17 cellular contexts compared by ENCODE assay signal in the genomic region with DNA sequence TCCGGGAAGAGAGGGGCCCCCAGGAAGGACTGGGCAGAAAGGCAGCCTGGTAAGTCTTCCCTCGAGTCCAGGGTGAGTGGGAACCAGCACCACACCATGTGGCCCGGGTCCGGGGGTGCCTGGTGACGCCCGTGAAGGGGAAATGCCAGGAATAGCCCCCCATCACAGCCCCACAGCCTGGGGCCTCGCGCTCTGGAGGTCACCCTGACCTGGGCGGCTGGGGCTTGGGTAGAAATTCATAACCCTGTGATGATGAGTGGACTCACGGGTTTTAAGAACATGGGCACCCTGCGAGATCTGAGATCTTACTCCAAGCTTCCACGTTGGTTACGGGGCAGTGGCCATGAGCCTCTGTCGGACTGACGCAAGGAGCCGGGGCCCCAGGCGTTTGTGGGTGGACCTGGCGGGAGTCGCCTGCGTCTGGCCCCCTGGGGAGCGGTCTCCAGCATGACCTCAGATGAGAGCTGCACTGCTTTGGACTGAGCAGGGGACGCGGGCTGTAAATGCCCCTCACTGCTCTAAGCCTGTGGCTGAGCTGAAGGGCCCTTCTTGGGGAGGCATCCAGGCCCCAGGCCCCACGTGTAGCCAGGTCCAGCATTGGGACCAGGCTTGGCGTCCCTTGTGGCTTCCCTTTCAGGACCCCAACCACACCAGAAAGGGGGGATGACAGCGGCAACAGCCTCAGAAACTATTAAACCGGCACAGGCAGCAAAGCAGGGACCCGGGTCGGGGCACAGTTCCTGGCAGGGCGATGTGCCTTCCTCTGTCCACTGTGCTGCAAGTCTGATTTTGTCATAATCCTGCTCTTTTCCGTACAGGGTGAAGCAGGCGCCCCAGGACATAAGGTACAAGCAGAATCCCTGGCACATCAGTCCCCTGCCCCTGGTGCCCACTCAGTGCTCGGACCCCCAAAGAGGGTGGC.
DNase-seq lines count a peak whose midpoint lies in the region; ATAC-seq, FAIRE-seq and TF ChIP-seq lines count a peak whose summit lies in the region.
"Had no signal": no experiment of that assay in that cellular context is flagged by ENCODE, and none has a peak within 500 bp of the region (broad histone marks: within the 10 kb centered on the region; RNA-seq: fewer than 3 reads in every experiment).

No MANE protein-coding gene starts in this region.

- no peaks in the 10 kb centered on the region for H3K27me3 Mint-ChIP-seq in activated CD4-positive, alpha-beta T cell treated with anti-CD3 and anti-CD28 coated beads for 36 hours
- H3K27me3 Mint-ChIP-seq in central memory CD8-positive, alpha-beta T cell: no peaks in the 10 kb centered on the region

- H3K27ac ChIP-seq in psoas muscle (no peak overlapping the region), gastroesophageal sphincter (no peak overlapping the region), tibial artery (no peak overlapping the region)
- H3K27ac ChIP-seq: VCaP had no signal

- intact Hi-C loops in activated CD4-positive, alpha-beta T cell treated with anti-CD3 and anti-CD28 coated beads for 36 hours (cut with DNase I, micrococcal nuclease): no loop called here
- intact Hi-C loops in psoas muscle (cut with DNase I): no loop called here
- intact Hi-C loops in tibial artery (cut with DNase I; ENCODE audit: low total_unique reads): no loop called here

- no peak for ATAC-seq in activated CD4-positive, alpha-beta T cell treated with anti-CD3 and anti-CD28 coated beads for 36 hours
- ATAC-seq in central memory CD8-positive, alpha-beta T cell (replicated peaks; ENCODE audit: extremely low read depth, poor library complexity, severe bottlenecking): no peak
- no peak for ATAC-seq in psoas muscle
- ATAC-seq in gastroesophageal sphincter: no peak

- POLR2A ChIA-PET in activated CD4-positive, alpha-beta T cell treated with anti-CD3 and anti-CD28 coated beads for 36 hours (lab: Charles Lee): interaction anchor here (0.7 kb wide), 1 partner anchor 76 kb away, joined by 4 read pairs; no protein-coding TSS in a partner anchor

- H3K27ac Mint-ChIP-seq in activated CD4-positive, alpha-beta T cell treated with anti-CD3 and anti-CD28 coated beads for 36 hours: peak overlapping the region; percentile 78
- peak overlapping the region; percentile 22 for H3K27ac Mint-ChIP-seq in central memory CD8-positive, alpha-beta T cell (ENCODE audit: low read depth)

- WGBS in psoas muscle, 3 donors: 92 to 93% (median 92%) methylated on average over 33 of the region's 33 CpGs
- WGBS in gastroesophageal sphincter (ENCODE audit: low coverage in 1 of 2), 2 donors: 93 to 100% methylated on average over 5 to 8 of the region's 33 CpGs

- peak overlapping the region; percentile 42 for H3K4me3 Mint-ChIP-seq in activated CD4-positive, alpha-beta T cell treated with anti-CD3 and anti-CD28 coated beads for 36 hours
- peak overlapping the region; percentile 8 for H3K4me3 Mint-ChIP-seq in central memory CD8-positive, alpha-beta T cell
- H3K4me3 Mint-ChIP-seq: H9 had no signal

- H3K36me3 ChIP-seq in psoas muscle (ENCODE audit: insufficient read depth in 1 of 2, low read depth in 1 of 2) (peaks cover 0 to 3% of the 10 kb centered on the region in 2 donors), gastroesophageal sphincter (peaks cover 0 to 69% of the 10 kb centered on the region in 2 donors), tibial artery (peaks cover 67 to 91% (median 85%) of the 10 kb centered on the region in 3 donors)

- CTCF ChIA-PET in activated CD4-positive, alpha-beta T cell treated with anti-CD3 and anti-CD28 coated beads for 36 hours (lab: Charles Lee): interaction anchor here (0.6 to 1.5 kb wide), 3 partner anchors 178 to 345 kb away, joined by 3 to 5 read pairs (median 4); no protein-coding TSS in a partner anchor

- FAIRE-seq in urothelium cell line (lab: Jason Lieb, UNC): no peak
- FAIRE-seq: colon, GM12892 had no signal

- peaks cover 40% of the 10 kb centered on the region for H3K4me1 Mint-ChIP-seq in activated CD4-positive, alpha-beta T cell treated with anti-CD3 and anti-CD28 coated beads for 36 hours
- H3K4me1 Mint-ChIP-seq in central memory CD8-positive, alpha-beta T cell: peaks cover 19% of the 10 kb centered on the region

- H3K4me3 ChIP-seq in NB4 (ENCODE audit: low read depth, low read length): no peak overlapping the region
- H3K4me3 ChIP-seq in psoas muscle: no peak overlapping the region
- no peak overlapping the region for H3K4me3 ChIP-seq in gastroesophageal sphincter
- H3K4me3 ChIP-seq in tibial artery: no peak overlapping the region
- H3K4me3 ChIP-seq: smooth muscle cell had no signal

- H3K9me3 ChIP-seq in psoas muscle: no peaks in the 10 kb centered on the region
- H3K9me3 ChIP-seq in gastroesophageal sphincter: no peaks in the 10 kb centered on the region
- no peaks in the 10 kb centered on the region for H3K9me3 ChIP-seq in tibial artery
- H3K9me3 ChIP-seq: ascending aorta had no signal

- TF ChIP-seq EP300 in gastroesophageal sphincter (IDR thresholded peaks at IDR 0.05): no peak

- H3K36me3 Mint-ChIP-seq in activated CD4-positive, alpha-beta T cell treated with anti-CD3 and anti-CD28 coated beads for 36 hours (ENCODE audit: low read depth): peaks cover 4% of the 10 kb centered on the region
- H3K36me3 Mint-ChIP-seq in central memory CD8-positive, alpha-beta T cell (ENCODE audit: insufficient read depth): peaks cover 1% of the 10 kb centered on the region

- DNase-seq in activated CD4-positive, alpha-beta T cell treated with anti-CD3 and anti-CD28 coated beads for 36 hours: no peak
- no peak for DNase-seq in activated CD4-positive, alpha-beta T cell treated with anti-CD3 and anti-CD28 coated beads for 48 hours
- DNase-seq in NB4 (ENCODE audit: low read depth) (peak; percentile 34), psoas muscle (peak; percentile 12 to 43), urothelium cell line (ENCODE audit: low spot score) (no peak), tibial artery (no peak)
- DNase-seq in central memory CD8-positive, alpha-beta T cell (ENCODE audit: low spot score in 2 of 2): no peak
- DNase-seq: COR-L47, H9, Karpas-422, NCI-H446 treated with DMSO at 0.1 percent for 48 hours had no signal

- no peaks in the 10 kb centered on the region for H3K4me1 ChIP-seq in psoas muscle
- peaks cover 0 to 11% (median 6%) of the 10 kb centered on the region in 3 donors for H3K4me1 ChIP-seq in gastroesophageal sphincter
- H3K4me1 ChIP-seq in tibial artery: peaks cover 0 to 7% (median 3%) of the 10 kb centered on the region in 4 donors

- no peak for TF ChIP-seq CTCF in NB4 (IDR thresholded peaks at IDR 0.05; ENCODE audit: low read depth, low read length)
- TF ChIP-seq CTCF in psoas muscle (IDR thresholded peaks at IDR 0.05): no peak
- TF ChIP-seq CTCF in gastroesophageal sphincter (IDR thresholded peaks at IDR 0.05): no peak
- TF ChIP-seq CTCF in tibial artery (IDR thresholded peaks at IDR 0.05): no peak

- H3K27me3 ChIP-seq in psoas muscle (ENCODE audit: insufficient read depth in 3 of 3, low read length in 2 of 3) (peaks cover 0 to 5% (median 2%) of the 10 kb centered on the region in 3 donors), gastroesophageal sphincter (no peaks in the 10 kb centered on the region), tibial artery (no peaks in the 10 kb centered on the region)
- H3K27me3 ChIP-seq: ascending aorta had no signal

- no peak for TF ChIP-seq POLR2A in NB4 (IDR thresholded peaks at IDR 0.05; ENCODE audit: extremely low read depth, insufficient read length)
- no peak for TF ChIP-seq POLR2A in gastroesophageal sphincter (IDR thresholded peaks at IDR 0.05)

- H3K9me3 Mint-ChIP-seq in activated CD4-positive, alpha-beta T cell treated with anti-CD3 and anti-CD28 coated beads for 36 hours (ENCODE audit: low read depth): no peaks in the 10 kb centered on the region
- H3K9me3 Mint-ChIP-seq in central memory CD8-positive, alpha-beta T cell: no peaks in the 10 kb centered on the region

Comparison
In these comparisons a context has a peak if more than half of its experiments do, and no peak if none do; other contexts are left out.
1. DNase-seq: peak in NB4 (single experiment) and psoas muscle (2 of 2); none in activated CD4-positive, alpha-beta T cell treated with anti-CD3 and anti-CD28 coated beads for 36 hours (single experiment), activated CD4-positive, alpha-beta T cell treated with anti-CD3 and anti-CD28 coated beads for 48 hours (single experiment), central memory CD8-positive, alpha-beta T cell (0 of 2), urothelium cell line (single experiment) and tibial artery (0 of 2).